Comparison of ENCODE assay signal across 24 cellular contexts in the genomic region with DNA sequence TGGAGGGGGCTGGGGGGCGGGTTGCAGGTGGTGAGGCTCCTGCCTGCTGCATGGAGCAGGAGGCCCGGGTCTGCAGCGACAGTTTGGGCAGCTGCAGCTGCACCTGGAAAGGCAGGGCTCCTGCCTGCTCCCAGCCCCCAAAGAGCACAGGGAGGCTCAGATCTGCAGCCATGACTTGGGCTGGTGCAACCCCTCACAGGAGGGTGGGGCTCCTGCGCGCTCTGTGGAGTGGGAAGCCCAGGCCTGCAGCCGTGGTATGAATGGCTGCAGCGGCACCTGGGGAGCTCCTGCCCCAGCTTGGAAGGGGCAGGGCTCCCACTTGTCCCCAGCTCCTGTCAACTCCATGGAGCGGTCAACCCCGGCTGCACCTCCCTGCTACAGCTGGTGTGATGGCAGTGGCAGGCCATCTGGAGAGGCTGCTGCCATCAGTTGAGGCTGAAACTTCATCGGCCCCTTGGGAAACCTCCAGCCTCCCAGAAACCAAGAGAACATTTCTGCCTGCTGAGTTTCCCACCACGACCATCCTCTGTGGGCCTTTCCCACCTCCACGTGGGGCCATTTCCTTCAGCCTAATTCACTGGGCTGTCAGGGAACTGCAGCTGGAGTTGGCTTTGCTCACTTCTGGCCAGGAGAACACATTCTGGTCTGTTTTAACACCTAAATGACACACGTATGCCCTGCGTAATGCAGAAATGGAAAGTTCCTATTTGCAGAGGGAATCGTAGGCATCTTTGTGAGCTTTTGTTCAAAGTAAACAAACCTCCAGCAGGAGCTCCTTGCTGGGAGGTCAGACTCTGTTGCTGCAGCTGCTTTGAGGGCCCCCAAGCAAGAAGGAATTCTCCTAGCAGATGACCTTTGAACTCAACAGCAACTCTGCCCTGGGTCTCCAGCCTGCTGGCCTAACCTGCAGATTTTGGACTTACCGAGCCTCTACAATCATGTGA.
DNase-seq lines count a peak whose midpoint lies in the region; ATAC-seq and TF ChIP-seq lines count a peak whose summit lies in the region.
"Had no signal": no experiment of that assay in that cellular context is flagged by ENCODE, and none has a peak within 500 bp of the region (broad histone marks: within the 10 kb centered on the region; RNA-seq: fewer than 3 reads in every experiment).

No MANE protein-coding gene starts in this region.

- TF ChIP-seq CTCF in GM12865 (IDR thresholded peaks at IDR 0.05; ENCODE audit: insufficient read depth, low read depth, low read length, missing control alignments) (no peak), choroid plexus epithelial cell (conservative IDR thresholded peaks at IDR 0.05; ENCODE audit: low read depth, low read length) (no peak), progenitor cell of endocrine pancreas (IDR thresholded peaks at IDR 0.05; ENCODE audit: unreplicated experiment) (no peak)

- peaks cover 43% of the 10 kb centered on the region for H3K4me1 Mint-ChIP-seq in progenitor cell of endocrine pancreas (ENCODE audit: low read depth)
- no peaks in the 10 kb centered on the region for H3K4me1 Mint-ChIP-seq in effector memory CD8-positive, alpha-beta T cell (ENCODE audit: low read depth in 2 of 2)
- H3K4me1 Mint-ChIP-seq: activated naive CD4-positive, alpha-beta T cell treated with anti-CD3 and anti-CD28 coated beads, Interleukin-2, amount 10 ng/mL, durations not matched to agents 7 days and 5 days; stimulated activated naive CD8-positive, alpha-beta T cell treated with anti-CD3 and anti-CD28 coated beads, Interleukin-15, amount 100 ng/mL, for 72 hours had no signal

- no peak overlapping the region for H3K4me3 Mint-ChIP-seq in progenitor cell of endocrine pancreas (ENCODE audit: low read depth)
- H3K4me3 Mint-ChIP-seq in effector memory CD8-positive, alpha-beta T cell, result no peak overlapping the region
- H3K4me3 Mint-ChIP-seq: activated CD8-positive, alpha-beta T cell treated with anti-CD3 and anti-CD28 coated beads, Interleukin-2, amount 10 ng/mL, durations not matched to agents 7 days and 5 days; activated naive CD4-positive, alpha-beta T cell treated with anti-CD3 and anti-CD28 coated beads, Interleukin-2, amount 10 ng/mL, durations not matched to agents 7 days and 5 days; activated T-cell treated with anti-CD3 and anti-CD28 coated beads, Interleukin-2, amount 50 U/mL, for 24 hours; endodermal cell; mesothelial cell of epicardium; stimulated activated naive CD8-positive, alpha-beta T cell treated with anti-CD3 and anti-CD28 coated beads, Interleukin-15, amount 100 ng/mL, for 72 hours had no signal

- no peaks in the 10 kb centered on the region for H3K9me3 Mint-ChIP-seq in progenitor cell of endocrine pancreas (ENCODE audit: low read depth)
- H3K9me3 Mint-ChIP-seq in effector memory CD8-positive, alpha-beta T cell, result peaks cover 0 to under 1% of the 10 kb centered on the region in 2 donors
- H3K9me3 Mint-ChIP-seq: activated naive CD4-positive, alpha-beta T cell treated with anti-CD3 and anti-CD28 coated beads, Interleukin-2, amount 10 ng/mL, durations not matched to agents 7 days and 5 days; activated T-cell treated with anti-CD3 and anti-CD28 coated beads, Interleukin-2, amount 50 U/mL, for 24 hours; endodermal cell; mesothelial cell of epicardium had no signal

- no peak for ATAC-seq in effector memory CD8-positive, alpha-beta T cell (replicated peaks)
- ATAC-seq: activated CD8-positive, alpha-beta T cell treated with anti-CD3 and anti-CD28 coated beads, Interleukin-2, amount 10 ng/mL, durations not matched to agents 7 days and 5 days; HCT116; left colon; SK-N-SH treated with all-trans-retinoic acid at 6 μM for 48 hours; stimulated activated naive CD8-positive, alpha-beta T cell treated with anti-CD3 and anti-CD28 coated beads, Interleukin-15, amount 100 ng/mL, for 72 hours had no signal

- H3K36me3 Mint-ChIP-seq in progenitor cell of endocrine pancreas (ENCODE audit: insufficient read depth), result no peaks in the 10 kb centered on the region
- H3K36me3 Mint-ChIP-seq in effector memory CD8-positive, alpha-beta T cell (ENCODE audit: insufficient read depth), result peaks cover 2% of the 10 kb centered on the region
- H3K36me3 Mint-ChIP-seq: activated naive CD4-positive, alpha-beta T cell treated with anti-CD3 and anti-CD28 coated beads, Interleukin-2, amount 10 ng/mL, durations not matched to agents 7 days and 5 days; mesothelial cell of epicardium had no signal

- peak overlapping the region; percentile 95 for H3K27ac Mint-ChIP-seq in progenitor cell of endocrine pancreas
- H3K27ac Mint-ChIP-seq in effector memory CD8-positive, alpha-beta T cell, result no peak overlapping the region
- H3K27ac Mint-ChIP-seq: activated CD8-positive, alpha-beta T cell treated with anti-CD3 and anti-CD28 coated beads, Interleukin-2, amount 10 ng/mL, durations not matched to agents 7 days and 5 days; activated naive CD4-positive, alpha-beta T cell treated with anti-CD3 and anti-CD28 coated beads, Interleukin-2, amount 10 ng/mL, durations not matched to agents 7 days and 5 days; activated T-cell treated with anti-CD3 and anti-CD28 coated beads, Interleukin-2, amount 50 U/mL, for 24 hours; endodermal cell; mesothelial cell of epicardium; stimulated activated naive CD8-positive, alpha-beta T cell treated with anti-CD3 and anti-CD28 coated beads, Interleukin-15, amount 100 ng/mL, for 72 hours had no signal

- DNase-seq in GM12865 (ENCODE audit: low read depth) (peak; percentile 4), NCI-H2171 (lab: John Stamatoyannopoulos, UW) (peak; percentile 96), choroid plexus epithelial cell (ENCODE audit: low read depth) (peak; percentile 71), progenitor cell of endocrine pancreas (ENCODE audit: low spot score, unreplicated experiment) (no peak), GOT3 (lab: John Stamatoyannopoulos, UW) (no peak)
- no peak for DNase-seq in activated CD4-positive, CD25-positive, alpha-beta regulatory T cell (lab: John Stamatoyannopoulos, UW)
- no peak for DNase-seq in effector memory CD8-positive, alpha-beta T cell
- DNase-seq: activated CD8-positive, alpha-beta T cell treated with anti-CD3 and anti-CD28 coated beads, Interleukin-2, amount 10 ng/mL, durations not matched to agents 7 days and 5 days; activated naive CD4-positive, alpha-beta T cell treated with anti-CD3 and anti-CD28 coated beads, Interleukin-2, amount 10 ng/mL, durations not matched to agents 7 days and 5 days; activated T-cell treated with anti-CD3 and anti-CD28 coated beads, Interleukin-2, amount 50 U/mL, for 24 hours; AML-193; EL; endodermal cell; left colon; NCI-H1105; NCI-H774; stimulated activated CD4-positive, alpha-beta T cell treated with anti-CD3 and anti-CD28 coated beads, Interleukin-4, amount 100 ng/mL, for 1 hour; stimulated activated naive CD8-positive, alpha-beta T cell treated with anti-CD3 and anti-CD28 coated beads, Interleukin-15, amount 100 ng/mL, for 72 hours; transverse colon had no signal

- no peak overlapping the region for H3K4me3 ChIP-seq in GM12865 (ENCODE audit: low read depth, low read length)
- H3K4me3 ChIP-seq in choroid plexus epithelial cell (ENCODE audit: low read depth, low read length), result no peak overlapping the region
- H3K4me3 ChIP-seq: ascending aorta, smooth muscle cell, transverse colon had no signal

- no peaks in the 10 kb centered on the region for H3K27me3 Mint-ChIP-seq in progenitor cell of endocrine pancreas
- peaks cover 59 to 84% of the 10 kb centered on the region in 2 donors for H3K27me3 Mint-ChIP-seq in effector memory CD8-positive, alpha-beta T cell

Comparison
In these comparisons a context has a peak if more than half of its experiments do, and no peak if none do; other contexts are left out.
1. DNase-seq: peak in GM12865 (single experiment), NCI-H2171 (single experiment) and choroid plexus epithelial cell (single experiment); none in progenitor cell of endocrine pancreas (single experiment), activated CD4-positive, CD25-positive, alpha-beta regulatory T cell (0 of 4), effector memory CD8-positive, alpha-beta T cell (0 of 3) and GOT3 (single experiment).